8 cellular contexts compared by ENCODE assay signal in genomic region chr3:12965999-12966846, GRCh38.
DNase-seq lines count a peak whose midpoint lies in the region; ATAC-seq lines count a peak whose summit lies in the region.

No MANE protein-coding gene starts in this region.

- peak overlapping the region; percentile 78 for H3K4me3 Mint-ChIP-seq in activated T-helper 1 cell treated with anti-CD3 and anti-CD28 coated beads, Interleukin-12 subunit alpha, Interleukin-12 subunit beta, Interleukin-2, Interleukin-4 antibody, amounts not matched to agents 30 ng/mL and 10 ng/mL and 1 ng/mL, durations not matched to agents 14 hours and 24 hours and 36 hours
- H3K4me3 Mint-ChIP-seq in stimulated activated memory B cell treated with anti-CD40 and anti-IgM and Interleukin-4, amounts not matched to agents 10 μg/mL and 1 μg/mL and 100 μg/mL, for 72 hours = peak overlapping the region; percentile 70

- H3K27me3 ChIP-seq in iPS-18a (ENCODE audit: control insufficient read depth, insufficient read depth, low read length) = peaks cover 22% of the 10 kb centered on the region

- no peaks in the 10 kb centered on the region for H3K9me3 Mint-ChIP-seq in activated T-helper 1 cell treated with anti-CD3 and anti-CD28 coated beads, Interleukin-12 subunit alpha, Interleukin-12 subunit beta, Interleukin-2, Interleukin-4 antibody, amounts not matched to agents 30 ng/mL and 10 ng/mL and 1 ng/mL, durations not matched to agents 14 hours and 24 hours and 36 hours
- H3K9me3 Mint-ChIP-seq in stimulated activated memory B cell treated with anti-CD40 and anti-IgM and Interleukin-4, amounts not matched to agents 10 μg/mL and 1 μg/mL and 100 μg/mL, for 72 hours = no peaks in the 10 kb centered on the region

- no peak for ATAC-seq in stimulated activated memory B cell treated with anti-CD40 and anti-IgM and Interleukin-4, amounts not matched to agents 10 μg/mL and 1 μg/mL and 100 μg/mL, for 72 hours
- ATAC-seq in GM21447 (IDR thresholded peaks at IDR 0.05; ENCODE audit: unreplicated experiment) = no peak
- no peak for ATAC-seq in HG03442 (IDR thresholded peaks at IDR 0.05; ENCODE audit: unreplicated experiment)

- H3K36me3 ChIP-seq in iPS-18a (ENCODE audit: control insufficient read depth, low read depth, low read length) = no peaks in the 10 kb centered on the region

- no peak overlapping the region for H3K27ac Mint-ChIP-seq in activated T-helper 1 cell treated with anti-CD3 and anti-CD28 coated beads, Interleukin-12 subunit alpha, Interleukin-12 subunit beta, Interleukin-2, Interleukin-4 antibody, amounts not matched to agents 30 ng/mL and 10 ng/mL and 1 ng/mL, durations not matched to agents 14 hours and 24 hours and 36 hours
- peak overlapping the region; percentile 65 for H3K27ac Mint-ChIP-seq in stimulated activated memory B cell treated with anti-CD40 and anti-IgM and Interleukin-4, amounts not matched to agents 10 μg/mL and 1 μg/mL and 100 μg/mL, for 72 hours

- DNase-seq in HuH-7 (ENCODE audit: low spot score) (peak; percentile 74), EL (no peak)
- DNase-seq in activated T-helper 1 cell treated with anti-CD3 and anti-CD28 coated beads, Interleukin-12 subunit alpha, Interleukin-12 subunit beta, Interleukin-2, Interleukin-4 antibody, amounts not matched to agents 30 ng/mL and 10 ng/mL and 1 ng/mL, durations not matched to agents 14 hours and 24 hours and 36 hours (ENCODE audit: low spot score) = no peak
- no peak for DNase-seq in activated effector memory CD4-positive, alpha-beta T cell treated with anti-CD3 and anti-CD28 coated beads, Interleukin-2, amount 50 U/mL, for 16 hours

- H3K9me3 ChIP-seq in iPS-18a (ENCODE audit: control insufficient read depth, low read depth, low read length) = no peaks in the 10 kb centered on the region

- intact Hi-C loops in activated T-helper 1 cell treated with anti-CD3 and anti-CD28 coated beads, Interleukin-12 subunit alpha, Interleukin-12 subunit beta, Interleukin-2, Interleukin-4 antibody, amounts not matched to agents 30 ng/mL and 10 ng/mL and 1 ng/mL, durations not matched to agents 14 hours and 24 hours and 36 hours (cut with micrococcal nuclease) = loop anchor here (5.0 kb wide), 3 partner anchors 106 to 1981 kb away; partner anchors contain the start of genes IQSEC1, NR2C2 and RAF1

- peaks cover 63% of the 10 kb centered on the region for H3K4me1 Mint-ChIP-seq in activated T-helper 1 cell treated with anti-CD3 and anti-CD28 coated beads, Interleukin-12 subunit alpha, Interleukin-12 subunit beta, Interleukin-2, Interleukin-4 antibody, amounts not matched to agents 30 ng/mL and 10 ng/mL and 1 ng/mL, durations not matched to agents 14 hours and 24 hours and 36 hours (ENCODE audit: low read depth)
- peaks cover 96% of the 10 kb centered on the region for H3K4me1 Mint-ChIP-seq in stimulated activated memory B cell treated with anti-CD40 and anti-IgM and Interleukin-4, amounts not matched to agents 10 μg/mL and 1 μg/mL and 100 μg/mL, for 72 hours

- H3K36me3 Mint-ChIP-seq in activated T-helper 1 cell treated with anti-CD3 and anti-CD28 coated beads, Interleukin-12 subunit alpha, Interleukin-12 subunit beta, Interleukin-2, Interleukin-4 antibody, amounts not matched to agents 30 ng/mL and 10 ng/mL and 1 ng/mL, durations not matched to agents 14 hours and 24 hours and 36 hours (ENCODE audit: low read depth) = peaks cover 8% of the 10 kb centered on the region
- H3K36me3 Mint-ChIP-seq in stimulated activated memory B cell treated with anti-CD40 and anti-IgM and Interleukin-4, amounts not matched to agents 10 μg/mL and 1 μg/mL and 100 μg/mL, for 72 hours = peaks cover 24% of the 10 kb centered on the region

- no peak overlapping the region for H3K27ac ChIP-seq in iPS-18a (ENCODE audit: low read length)

- H3K4me1 ChIP-seq in iPS-18a (ENCODE audit: control insufficient read depth, low read depth, low read length) = peaks cover 7% of the 10 kb centered on the region

- peak overlapping the region; percentile 73 for H3K4me3 ChIP-seq in iPS-18a (ENCODE audit: low read length)

- peak overlapping the region; percentile 62 for H3K9ac ChIP-seq in iPS-18a (ENCODE audit: low read length)

- H3K27me3 Mint-ChIP-seq in activated T-helper 1 cell treated with anti-CD3 and anti-CD28 coated beads, Interleukin-12 subunit alpha, Interleukin-12 subunit beta, Interleukin-2, Interleukin-4 antibody, amounts not matched to agents 30 ng/mL and 10 ng/mL and 1 ng/mL, durations not matched to agents 14 hours and 24 hours and 36 hours (ENCODE audit: insufficient read depth) = no peaks in the 10 kb centered on the region
- no peaks in the 10 kb centered on the region for H3K27me3 Mint-ChIP-seq in stimulated activated memory B cell treated with anti-CD40 and anti-IgM and Interleukin-4, amounts not matched to agents 10 μg/mL and 1 μg/mL and 100 μg/mL, for 72 hours
